32 cellular contexts compared by ENCODE assay signal in genomic region chr17:72333570-72333969, GRCh38.
"Had no signal": no experiment of that assay in that cellular context is flagged by ENCODE, and none has a peak within 500 bp of the region (broad histone marks: within the 10 kb centered on the region; RNA-seq: fewer than 3 reads in every experiment).

No MANE protein-coding gene starts in this region.

- H3K27ac ChIP-seq: adrenal gland, body of pancreas, esophagus muscularis mucosa, foreskin keratinocyte, gastrocnemius medialis, heart left ventricle had no signal

- ATAC-seq: activated CD4-positive, alpha-beta T cell treated with anti-CD3 and anti-CD28 coated beads for 36 hours; activated CD8-positive, alpha-beta memory T cell treated with anti-CD3 and anti-CD28 coated beads, Interleukin-2, amount 10 ng/mL, durations not matched to agents 7 days and 5 days; activated CD8-positive, alpha-beta T cell treated with anti-CD3 and anti-CD28 coated beads, Interleukin-2, amount 10 ng/mL, durations not matched to agents 7 days and 5 days; activated naive CD8-positive, alpha-beta T cell treated with anti-CD3 and anti-CD28 coated beads, Interleukin-2, amount 50 U/mL, for 24 hours; activated T-helper 17 cell treated with anti-CD3 and anti-CD28 coated beads, Interleukin-2, amount 50 U/mL, for 72 hours; body of pancreas; effector memory CD8-positive, alpha-beta T cell; foreskin keratinocyte; gastrocnemius medialis had no signal

- H3K27me3 ChIP-seq: adrenal gland, body of pancreas, gastrocnemius medialis had no signal

- FAIRE-seq: colon had no signal

- H3K36me3 ChIP-seq: adrenal gland, esophagus muscularis mucosa, gastrocnemius medialis, heart left ventricle had no signal

- H3K9me3 ChIP-seq: adrenal gland, body of pancreas, esophagus muscularis mucosa, gastrocnemius medialis, heart left ventricle had no signal

- H3K4me1 ChIP-seq: foreskin keratinocyte, gastrocnemius medialis had no signal

- DNase-seq: activated CD4-positive, alpha-beta memory T cell treated with anti-CD3 and anti-CD28 coated beads for 36 hours; activated CD4-positive, alpha-beta T cell treated with anti-CD3 and anti-CD28 coated beads for 36 hours; activated CD4-positive, alpha-beta T cell treated with anti-CD3 and anti-CD28 coated beads, Interleukin-2, amount 10 ng/mL, durations not matched to agents 24 days and 14 days; activated CD4-positive, CD25-positive, alpha-beta regulatory T cell; activated CD4-positive, CD25-positive, alpha-beta regulatory T cell treated with anti-CD3 and anti-CD28 coated beads, Interleukin-2, amount 50 U/mL, for 72 hours; activated CD8-positive, alpha-beta memory T cell treated with anti-CD3 and anti-CD28 coated beads, Interleukin-2, amount 10 ng/mL, durations not matched to agents 7 days and 5 days; activated CD8-positive, alpha-beta memory T cell treated with anti-CD3 and anti-CD28 coated beads, Interleukin-2, amount 50 U/mL, for 4 hours; activated CD8-positive, alpha-beta T cell treated with anti-CD3 and anti-CD28 coated beads, Interleukin-2, amount 10 ng/mL, durations not matched to agents 7 days and 5 days; activated effector memory CD4-positive, alpha-beta T cell treated with Interleukin-2 at 50 U/mL for 16 hours; activated gamma-delta T cell treated with Interleukin-2 at 50 U/mL for 16 hours; activated naive CD4-positive, alpha-beta T cell treated with anti-CD3 and anti-CD28 coated beads for 36 hours; activated naive CD8-positive, alpha-beta T cell treated with anti-CD3 and anti-CD28 coated beads for 36 hours; activated naive CD8-positive, alpha-beta T cell treated with anti-CD3 and anti-CD28 coated beads, Interleukin-2, amount 50 U/mL, for 24 hours; activated T-cell treated with anti-CD3 and anti-CD28 coated beads, Interleukin-2, amount 50 U/mL, for 1 hour; adrenal gland; aorta; body of pancreas; caudate nucleus; cerebellar nuclear complex; cortex of kidney; dermis blood vessel endothelial cell; effector CD4-positive, alpha-beta T cell; effector memory CD8-positive, alpha-beta T cell; erythroblast; gastrocnemius medialis; glutamatergic neuron; heart left ventricle; T-helper 2 cell had no signal

- H3K4me3 ChIP-seq: adrenal gland, body of pancreas, esophagus muscularis mucosa, gastrocnemius medialis, heart left ventricle had no signal
